Comparison of ENCODE assay signal across 8 cellular contexts in the genomic region with DNA sequence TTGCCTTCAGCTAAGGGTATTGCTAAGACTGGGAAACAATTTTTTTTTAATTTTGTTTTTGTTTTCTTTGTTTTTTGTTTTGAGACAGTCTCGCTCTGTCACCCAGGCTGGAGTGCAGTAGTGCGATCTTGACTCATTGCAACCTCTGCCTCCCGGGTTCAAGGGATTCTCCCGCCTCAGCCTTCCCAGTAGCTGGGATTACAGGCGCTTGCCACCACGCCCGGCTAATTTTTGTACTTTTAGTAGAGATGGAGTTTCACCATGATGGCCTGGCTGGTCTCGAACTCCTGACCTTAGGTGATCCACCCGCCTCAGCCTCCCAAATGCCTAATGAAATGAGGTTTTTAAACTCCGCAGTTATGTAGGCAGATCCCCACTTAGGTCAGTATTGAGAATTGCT. TPM values are rescaled to one million over a fixed set of nuclear protein-coding genes. Genes with fewer than 3 reads are reported as not detected.
DNase-seq lines count a peak whose midpoint lies in the region; ATAC-seq, FAIRE-seq and TF ChIP-seq lines count a peak whose summit lies in the region.
"Not testable (repeated sequence)": the region's sequence is repeated elsewhere in the genome, so short reads cannot be mapped to it uniquely, and the experiment has no call there.

No MANE protein-coding gene starts in this region.

- H3K79me2 ChIP-seq in SK-N-SH (ENCODE audit: insufficient read depth) (peaks cover 79% of the 10 kb centered on the region), K562 (ENCODE audit: control insufficient read depth, insufficient read depth, low read length) (peaks cover 78% of the 10 kb centered on the region)

- H3K27me3 ChIP-seq in SK-N-SH (ENCODE audit: insufficient read depth); K562 (ENCODE audit: control insufficient read depth in 2 of 2, insufficient read depth in 2 of 2, low read length in 2 of 2); vagina: not testable (repeated sequence)

- CTCF ChIA-PET in SK-N-SH (lab: Yijun Ruan, JAX); K562 (lab: Yijun Ruan, JAX; ENCODE audit: low intra/inter-chr PET ratio): not testable (repeated sequence)

- not testable (repeated sequence) for H3K9me3 ChIP-seq in SK-N-SH; K562 (replicated peaks; ENCODE audit: control insufficient read depth, insufficient read depth, low read depth, low read length); vagina

- H3K4me1 ChIP-seq in SK-N-SH (ENCODE audit: control insufficient read depth in 1 of 2, insufficient read depth in 2 of 2, low read depth in 1 of 2, low read length in 1 of 2) (peaks cover 10 to 15% of the 10 kb centered on the region in 2 experiments), vagina (peaks cover 54% of the 10 kb centered on the region)
- not testable (repeated sequence) for H3K4me1 ChIP-seq in K562 (replicated peaks in 1 of 2; ENCODE audit: control insufficient read depth in 2 of 2, insufficient read depth in 2 of 2, low read length in 2 of 2)

- H3K4me2 ChIP-seq in SK-N-SH = peak overlapping the region; percentile 91
- not testable (repeated sequence) for H3K4me2 ChIP-seq in K562 (ENCODE audit: insufficient read depth, low read length)

- not testable (repeated sequence) for TF ChIP-seq CTCF in GM12865 (IDR thresholded peaks at IDR 0.05; ENCODE audit: insufficient read depth, low read depth, low read length, missing control alignments); SK-N-SH (IDR thresholded peaks at IDR 0.05); K562 (IDR thresholded peaks at IDR 0.05 in 2 of 3, conservative IDR thresholded peaks at IDR 0.05 in 1 of 3; ENCODE audit: insufficient read depth in 2 of 3, low read depth in 1 of 3, low read length in 3 of 3); fibroblast of the aortic adventitia (IDR thresholded peaks at IDR 0.05; ENCODE audit: insufficient read depth, low read length); vagina (IDR thresholded peaks at IDR 0.05)

- H2AFZ ChIP-seq in SK-N-SH (ENCODE audit: low read depth); K562 (ENCODE audit: low read depth, low read length): not testable (repeated sequence)

- not testable (repeated sequence) for BruUV-seq in K562 (replicated peaks; lab: Mats Ljungman, UMichigan)

- not testable (repeated sequence) for H3K9me2 ChIP-seq in SK-N-SH

- intact Hi-C loops in K562 (cut with micrococcal nuclease) = loop anchor here (5.0 kb wide), 1 partner anchor 37 kb away; no protein-coding TSS in a partner anchor
- intact Hi-C loops in vagina (cut with DNase I) = not testable (repeated sequence)

- TF ChIP-seq POLR2A in K562 (conservative IDR thresholded peaks at IDR 0.05); vagina (IDR thresholded peaks at IDR 0.05): not testable (repeated sequence)

- not testable (repeated sequence) for FAIRE-seq in K562 (lab: Jason Lieb, UNC)

- TF ChIP-seq EP300 in SK-N-SH (IDR thresholded peaks at IDR 0.05; ENCODE audit: borderline replicate concordance in 1 of 2, low read depth in 1 of 2, low read length in 1 of 2); K562 (IDR thresholded peaks at IDR 0.05; ENCODE audit: low read length): not testable (repeated sequence)

- not testable (repeated sequence) for TF ChIP-seq RAD21 in SK-N-SH (IDR thresholded peaks at IDR 0.05; ENCODE audit: low read length); K562 (CRISPR knock-in tag; conservative IDR thresholded peaks at IDR 0.05 in 1 of 2, IDR thresholded peaks at IDR 0.05 in 1 of 2)

- peaks cover 66% of the 10 kb centered on the region for H4K20me1 ChIP-seq in SK-N-SH (ENCODE audit: insufficient read depth)
- H4K20me1 ChIP-seq in K562 (replicated peaks; ENCODE audit: control insufficient read depth, insufficient read depth, low read length) = peaks cover 10% of the 10 kb centered on the region

- not testable (repeated sequence) for DNase-seq in GM12865 (ENCODE audit: low read depth); SK-N-SH; K562 (ENCODE audit: extremely low read depth in 1 of 4, low spot score in 3 of 4); fibroblast of the aortic adventitia (ENCODE audit: low read depth); naive B cell; vagina (ENCODE audit: extremely low spot score in 2 of 2)
- peak; percentile 33 for DNase-seq in activated T-cell treated with anti-CD3 and anti-CD28 coated beads, Interleukin-2, amount 50 U/mL, for 1 hour
- DNase-seq in stimulated activated CD4-positive, alpha-beta T cell treated with anti-CD3 and anti-CD28 coated beads, Interleukin-12 subunit alpha, Interleukin-12 subunit beta, amount 100 ng/mL, for 4 hours = peak; percentile 15

- H3K9me3 Mint-ChIP-seq in naive B cell = not testable (repeated sequence)

- not testable (repeated sequence) for ATAC-seq in K562; naive B cell (ENCODE audit: low read depth in 2 of 2)

- H3F3A ChIP-seq in SK-N-SH (replicated peaks; ENCODE audit: insufficient read depth) = peaks cover 27% of the 10 kb centered on the region

- H3K4me3 ChIP-seq in GM12865 (ENCODE audit: low read depth, low read length) (peak overlapping the region; percentile 98), SK-N-SH (ENCODE audit: low read depth in 2 of 2, low read length in 1 of 2) (peak overlapping the region in 1 of 2 experiments; percentile 78; a peak in 1 of 4 replicates), fibroblast of the aortic adventitia (ENCODE audit: low read depth, low read length) (peak overlapping the region; percentile 78)
- not testable (repeated sequence) for H3K4me3 ChIP-seq in K562, vagina

- H3K27ac ChIP-seq in SK-N-SH (ENCODE audit: low read depth in 2 of 2, low read length in 1 of 2) (peak overlapping the region in 1 of 2 experiments; percentile 50; a peak in 1 of 4 replicates), vagina (peak overlapping the region; percentile 9)
- not testable (repeated sequence) for H3K27ac ChIP-seq in K562 (ENCODE audit: extremely low read depth, low read depth, low read length)

- not testable (repeated sequence) for H3K27me3 Mint-ChIP-seq in naive B cell

- peak overlapping the region in 2 of 6 donors; percentile 49 to 92 for H3K27ac Mint-ChIP-seq in naive B cell

- not testable (repeated sequence) for H3K36me3 Mint-ChIP-seq in naive B cell

- peak overlapping the region in 6 of 8 donors; percentile 16 to 94 (median 89) for H3K4me3 Mint-ChIP-seq in naive B cell

- POLR2A ChIA-PET in SK-N-SH (lab: Yijun Ruan, JAX) = not testable (repeated sequence)
- POLR2A ChIA-PET in K562 (lab: Yijun Ruan, JAX) = interaction anchor here (1.2 kb wide), 1 partner anchor 12 kb away, joined by 3 read pairs; no protein-coding TSS in a partner anchor

- H3K36me3 ChIP-seq in SK-N-SH (replicated peaks in 1 of 2; ENCODE audit: control insufficient read depth in 1 of 2, insufficient read depth in 2 of 2, low read length in 1 of 2); K562 (ENCODE audit: control insufficient read depth, insufficient read depth, low read length); vagina: not testable (repeated sequence)

- H3K4me1 Mint-ChIP-seq in naive B cell = peaks cover 32 to 48% (median 38%) of the 10 kb centered on the region in 3 donors

- in situ Hi-C loops in K562 (cut with MboI) = not testable (repeated sequence)

- H3K9ac ChIP-seq in SK-N-SH (peak overlapping the region; percentile 84; the same call in 1 of the 2 replicates), K562 (ENCODE audit: insufficient read depth in 1 of 2, low read depth in 2 of 2, low read length in 2 of 2) (0 out of 4 replicates have a peak overlapping the region, but pooled peaks of 1 of the 2 experiments have one; percentile 67)

- H3K9me1 ChIP-seq in K562 (ENCODE audit: control insufficient read depth, insufficient read depth, low read length) = not testable (repeated sequence)

- 90% methylated on average over 10 of the region's 10 CpGs for WGBS in SK-N-SH (ENCODE audit: low lambda C conversion rate)
- WGBS in K562 (ENCODE audit: insufficient coverage, low coverage, missing lambda C conversion rate) = 53% methylated on average over 10 of the region's 10 CpGs

TF ChIP-seq in K562, 482 proteins besides CTCF, POLR2A, EP300 and RAD21:
- 0 out of 2 replicates have a peak, but pooled peaks have one; percentile 17 for TF ChIP-seq NBN (IDR thresholded peaks at IDR 0.05; ENCODE audit: low read depth)
- 0 out of 2 replicates have a peak, but pooled peaks have one; percentile 11 for TF ChIP-seq RBFOX2 (IDR thresholded peaks at IDR 0.05; ENCODE audit: low read depth, low read length)

RNA-seq across cellular contexts. Expression of a gene that starts 2.5 kb away (rescaled TPM):
- polyA plus RNA-seq in SK-N-SH (2012; rRNA removed) (24.4 and 29.5 TPM in 2 replicates), K562 (2011; rRNA removed) (36.3 and 38.3 TPM in 2 replicates), K562 (2014; fragmentation: Illumina TruSeq; extraction: Trizol) (29.8 and 32.9 TPM in 2 replicates), K562 (2014; fragmentation: Nextera tagmentation; extraction: Ambion mirVana) (1 to 10 TPM; 9.5 to 10.0 TPM), K562 (2014; rRNA removed) (16.9 and 18.6 TPM in 2 replicates), naive B cell (ENCODE audit: low read depth in 6 of 6) (10 to 100 TPM in 3 of 6 donors, 1 to 10 TPM in 3; 7.7 to 13.5 (median 10.1) TPM)
- polyA plus RNA-seq in SK-N-SH (2012; cell fraction: cytosol; rRNA removed) = 33.1 and 35.7 TPM in 2 replicates
- polyA plus RNA-seq in SK-N-SH (2012; cell fraction: nucleus; rRNA removed) = 10.1 and 20.2 TPM in 2 replicates
- 32.6 and 83.4 TPM in 2 replicates for total RNA-seq in K562 (2011; cell fraction: chromatin; rRNA removed; ENCODE audit: low replicate concordance)
- total RNA-seq in K562 (2011; cell fraction: nucleolus; rRNA removed) = 12.5 and 17.0 TPM in 2 replicates
- total RNA-seq in K562 (2011; cell fraction: nucleoplasm; rRNA removed) = 22.4 and 28.9 TPM in 2 replicates
- total RNA-seq in K562 (2014; rRNA removed) (9.1 and 10.6 TPM in 2 replicates), K562 (2014; rRNA removed; fragmentation: Illumina TruSeq; extraction: Trizol) (17.4 and 19.9 TPM in 2 replicates), K562 (2015; rRNA removed; fragmentation: Illumina TruSeq; extraction: Trizol) (18.9 and 21.5 TPM in 2 replicates), K562 (2021) (19.3 and 23.2 TPM in 2 replicates), fibroblast of the aortic adventitia (ENCODE audit: low replicate concordance) (20.2 and 40.0 TPM in 2 replicates), vagina (80.5 TPM)
- polyA plus RNA-seq in K562 (2011; cell fraction: cytosol; rRNA removed) = 14.7 and 22.5 TPM in 2 replicates
- polyA plus RNA-seq in K562 (2011; cell fraction: nucleus; rRNA removed) = 16.4 and 24.9 TPM in 2 replicates
- polyA plus RNA-seq in K562 (2012) = 19.1 and 25.4 TPM in 2 replicates
- polyA minus RNA-seq in K562 (2011; rRNA and poly(A)+ RNA removed) = 58.1 and 66.9 TPM in 2 replicates
- polyA minus RNA-seq in K562 (2011; cell fraction: cytosol; rRNA and poly(A)+ RNA removed) = 20.3 and 20.8 TPM in 2 replicates
- polyA minus RNA-seq in K562 (2011; cell fraction: nucleus; rRNA and poly(A)+ RNA removed) = 16.2 and 25.0 TPM in 2 replicates
